Comparison of ENCODE assay signal across 20 cellular contexts in the genomic region with DNA sequence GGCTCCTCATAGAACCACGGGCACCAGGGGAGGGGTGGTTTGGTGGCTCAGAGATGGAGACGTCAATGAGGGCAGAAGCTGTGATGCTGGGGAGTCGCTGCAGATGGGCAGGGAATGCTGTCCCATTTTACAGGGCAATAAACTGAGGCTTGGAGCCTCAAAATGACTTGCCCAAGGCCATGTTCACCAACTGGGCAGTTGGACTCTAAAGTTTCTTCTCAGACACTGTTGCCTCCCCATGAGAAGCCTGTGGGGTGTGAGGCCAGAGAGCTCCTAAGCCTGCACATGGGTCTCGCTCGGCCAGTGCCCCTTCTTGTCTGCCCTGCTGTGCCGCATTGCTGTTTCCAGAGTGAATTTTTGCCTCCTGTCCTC. TPM values are rescaled to one million over a fixed set of nuclear protein-coding genes. Genes with fewer than 3 reads are reported as not detected.
DNase-seq lines count a peak whose midpoint lies in the region; ATAC-seq and TF ChIP-seq lines count a peak whose summit lies in the region.
"Had no signal": no experiment of that assay in that cellular context is flagged by ENCODE, and none has a peak within 500 bp of the region (broad histone marks: within the 10 kb centered on the region; RNA-seq: fewer than 3 reads in every experiment).

No MANE protein-coding gene starts in this region.

- H3K4me2 ChIP-seq in mesenchymal stem cell (ENCODE audit: low read length, poor library complexity, severe bottlenecking): no peak overlapping the region

- H2BK12ac ChIP-seq in mesenchymal stem cell (ENCODE audit: low read length in 2 of 2): no peak overlapping the region

- H3K23ac ChIP-seq in mesenchymal stem cell (ENCODE audit: low read length in 2 of 2): no peak overlapping the region

- no peak overlapping the region for H2BK120ac ChIP-seq in mesenchymal stem cell (ENCODE audit: low read depth, low read length)

- POLR2A ChIA-PET in activated CD4-positive, alpha-beta T cell treated with anti-CD3 and anti-CD28 coated beads for 36 hours (lab: Charles Lee): interaction anchor here (1.2 kb wide), 1 partner anchor 10 kb away, joined by 4 read pairs; no protein-coding TSS in a partner anchor
- POLR2A ChIA-PET in activated CD4-positive, alpha-beta memory T cell treated with anti-CD3 and anti-CD28 coated beads for 36 hours (lab: Charles Lee): no interaction called here

- no peak overlapping the region for H2AK5ac ChIP-seq in mesenchymal stem cell (ENCODE audit: low read length, severe bottlenecking)

- H2AFZ ChIP-seq in mesenchymal stem cell (ENCODE audit: low read depth, low read length): no peak overlapping the region

- H3K4me3 ChIP-seq in neutrophil (ENCODE audit: low read depth in 1 of 2, low read length in 1 of 2): no peak overlapping the region
- no peak overlapping the region for H3K4me3 ChIP-seq in mesenchymal stem cell (ENCODE audit: insufficient read depth in 1 of 2, low read depth in 1 of 2, low read length in 2 of 2)
- H3K4me3 ChIP-seq: coronary artery, prostate gland had no signal

- H3K14ac ChIP-seq in mesenchymal stem cell (ENCODE audit: low read length in 2 of 2): no peak overlapping the region

- no peaks in the 10 kb centered on the region for H3K9me3 Mint-ChIP-seq in activated CD4-positive, alpha-beta T cell treated with anti-CD3 and anti-CD28 coated beads for 36 hours (ENCODE audit: low read depth)
- H3K9me3 Mint-ChIP-seq in activated CD4-positive, alpha-beta memory T cell treated with anti-CD3 and anti-CD28 coated beads for 36 hours: no peaks in the 10 kb centered on the region
- H3K9me3 Mint-ChIP-seq: activated naive CD4-positive, alpha-beta T cell treated with anti-CD3 and anti-CD28 coated beads, Interleukin-2, amount 10 ng/mL, durations not matched to agents 7 days and 5 days had no signal

- H3K4me1 Mint-ChIP-seq in activated CD4-positive, alpha-beta T cell treated with anti-CD3 and anti-CD28 coated beads for 36 hours: peaks cover 77% of the 10 kb centered on the region
- peaks cover 79% of the 10 kb centered on the region for H3K4me1 Mint-ChIP-seq in activated CD4-positive, alpha-beta memory T cell treated with anti-CD3 and anti-CD28 coated beads for 36 hours (ENCODE audit: low read depth)

- no peak overlapping the region for H2BK15ac ChIP-seq in mesenchymal stem cell (ENCODE audit: low read depth, poor library complexity, severe bottlenecking)

- intact Hi-C loops in activated CD4-positive, alpha-beta T cell treated with anti-CD3 and anti-CD28 coated beads for 36 hours (cut with DNase I, micrococcal nuclease): no loop called here
- intact Hi-C loops in activated CD4-positive, alpha-beta memory T cell treated with anti-CD3 and anti-CD28 coated beads for 36 hours (cut with micrococcal nuclease): no loop called here

- H3K36me3 ChIP-seq in neutrophil (peaks cover 48% of the 10 kb centered on the region), mesenchymal stem cell (ENCODE audit: control insufficient read depth in 1 of 2, insufficient read depth in 2 of 2, low read depth in 1 of 2, low read length in 2 of 2) (peaks cover 0 to 18% of the 10 kb centered on the region in 2 experiments)
- H3K36me3 ChIP-seq: prostate gland had no signal

- H3K27me3 Mint-ChIP-seq in activated CD4-positive, alpha-beta T cell treated with anti-CD3 and anti-CD28 coated beads for 36 hours: no peaks in the 10 kb centered on the region
- H3K27me3 Mint-ChIP-seq in activated CD4-positive, alpha-beta memory T cell treated with anti-CD3 and anti-CD28 coated beads for 36 hours: no peaks in the 10 kb centered on the region
- H3K27me3 Mint-ChIP-seq: activated naive CD4-positive, alpha-beta T cell treated with anti-CD3 and anti-CD28 coated beads, Interleukin-2, amount 10 ng/mL, durations not matched to agents 7 days and 5 days had no signal

- no peaks in the 10 kb centered on the region for H3K79me1 ChIP-seq in mesenchymal stem cell (replicated peaks; ENCODE audit: low read length, poor library complexity, severe bottlenecking)

- no peak for TF ChIP-seq CTCF in neutrophil (IDR thresholded peaks at IDR 0.05)

- H3K4me3 Mint-ChIP-seq in activated CD4-positive, alpha-beta T cell treated with anti-CD3 and anti-CD28 coated beads for 36 hours: no peak overlapping the region
- no peak overlapping the region for H3K4me3 Mint-ChIP-seq in activated CD4-positive, alpha-beta memory T cell treated with anti-CD3 and anti-CD28 coated beads for 36 hours
- H3K4me3 Mint-ChIP-seq: activated naive CD4-positive, alpha-beta T cell treated with anti-CD3 and anti-CD28 coated beads, Interleukin-2, amount 10 ng/mL, durations not matched to agents 7 days and 5 days had no signal

- CTCF ChIA-PET in activated CD4-positive, alpha-beta T cell treated with anti-CD3 and anti-CD28 coated beads for 36 hours (lab: Charles Lee): interaction anchor here (0.7 kb wide), 1 partner anchor 195 kb away, joined by 3 read pairs; no protein-coding TSS in a partner anchor
- CTCF ChIA-PET in activated CD4-positive, alpha-beta memory T cell treated with anti-CD3 and anti-CD28 coated beads for 36 hours (lab: Charles Lee): interaction anchor here (0.7 kb wide), 1 partner anchor 118 kb away, joined by 3 read pairs; no protein-coding TSS in a partner anchor

- H3K27me3 ChIP-seq in neutrophil: no peaks in the 10 kb centered on the region
- no peaks in the 10 kb centered on the region for H3K27me3 ChIP-seq in mesenchymal stem cell (ENCODE audit: control insufficient read depth in 1 of 2, insufficient read depth in 1 of 2, low read length in 2 of 2)

- no peak overlapping the region for H3K9ac ChIP-seq in mesenchymal stem cell (ENCODE audit: low read length)

- 95% methylated on average over 6 of the region's 6 CpGs for whole genome bisulfite sequencing in mesenchymal stem cell

- peak overlapping the region; percentile 66 for H3K27ac Mint-ChIP-seq in activated CD4-positive, alpha-beta T cell treated with anti-CD3 and anti-CD28 coated beads for 36 hours
- peak overlapping the region; percentile 43 for H3K27ac Mint-ChIP-seq in activated CD4-positive, alpha-beta memory T cell treated with anti-CD3 and anti-CD28 coated beads for 36 hours

- no peaks in the 10 kb centered on the region for H3K36me3 Mint-ChIP-seq in activated CD4-positive, alpha-beta T cell treated with anti-CD3 and anti-CD28 coated beads for 36 hours (ENCODE audit: low read depth)
- H3K36me3 Mint-ChIP-seq in activated CD4-positive, alpha-beta memory T cell treated with anti-CD3 and anti-CD28 coated beads for 36 hours: no peaks in the 10 kb centered on the region

- H3K18ac ChIP-seq in mesenchymal stem cell (ENCODE audit: low read depth in 1 of 2, low read length in 2 of 2): no peak overlapping the region

- ATAC-seq in activated CD4-positive, alpha-beta T cell treated with anti-CD3 and anti-CD28 coated beads for 36 hours: no peak
- ATAC-seq: left colon, Right ventricle myocardium inferior had no signal

- H3K9me3 ChIP-seq in neutrophil (no peaks in the 10 kb centered on the region), mesenchymal stem cell (ENCODE audit: control insufficient read depth, low read length) (no peaks in the 10 kb centered on the region)
- H3K9me3 ChIP-seq: prostate gland had no signal

- H3K27ac ChIP-seq in cingulate gyrus (ENCODE audit: low read depth, low read length) (peak overlapping the region; percentile 97), neutrophil (peak overlapping the region; percentile 87), mesenchymal stem cell (ENCODE audit: low read length, poor library complexity, severe bottlenecking) (no peak overlapping the region)
- H3K27ac ChIP-seq: 22Rv1, prostate gland had no signal

- H2BK5ac ChIP-seq in mesenchymal stem cell (ENCODE audit: low read depth, low read length, poor library complexity, severe bottlenecking): no peak overlapping the region

- H3K4me1 ChIP-seq in neutrophil (ENCODE audit: control insufficient read depth in 1 of 2, insufficient read depth in 1 of 2, low read depth in 1 of 2, low read length in 1 of 2): peaks cover 44 to 59% of the 10 kb centered on the region in 2 experiments
- no peaks in the 10 kb centered on the region for H3K4me1 ChIP-seq in mesenchymal stem cell (ENCODE audit: control insufficient read depth, insufficient read depth, low read depth, low read length)
- H3K4me1 ChIP-seq: prostate gland had no signal

- no peak for DNase-seq in activated CD4-positive, alpha-beta T cell treated with anti-CD3 and anti-CD28 coated beads for 36 hours
- no peak for DNase-seq in activated CD4-positive, alpha-beta T cell treated with anti-CD3 and anti-CD28 coated beads, Interleukin-2, amount 50 U/mL, for 1 hour
- DNase-seq in activated CD4-positive, alpha-beta memory T cell treated with anti-CD3 and anti-CD28 coated beads for 36 hours: no peak
- DNase-seq in SHP77 (lab: John Stamatoyannopoulos, UW) (no peak), HT-29 (ENCODE audit: low spot score) (no peak), mesenchymal stem cell (no peak)
- DNase-seq: activated naive CD4-positive, alpha-beta T cell treated with anti-CD3 and anti-CD28 coated beads, Interleukin-2, amount 10 ng/mL, durations not matched to agents 7 days and 5 days; KBM-7; left colon; NCI-H187 treated with DMSO at 0.1 percent for 48 hours; NCI-H226; NCI-H774; OCI-M1; stimulated activated naive CD4-positive, alpha-beta T cell treated with Interleukin-2 at 50 U/mL for 16 hours had no signal

- no peak overlapping the region for H4K91ac ChIP-seq in mesenchymal stem cell (ENCODE audit: low read length)

- H3K4ac ChIP-seq in mesenchymal stem cell (ENCODE audit: low read depth in 1 of 2, low read length in 2 of 2): no peak overlapping the region

- no peak overlapping the region for H4K8ac ChIP-seq in mesenchymal stem cell (ENCODE audit: low read length)

RNA-seq across cellular contexts. Expression of gene CPNE2, which starts 38.6 kb away (rescaled TPM):
- 1 to 10 TPM; 4.9 to 7.3 TPM for total RNA-seq in activated CD4-positive, alpha-beta T cell treated with anti-CD3 and anti-CD28 coated beads for 36 hours
- total RNA-seq in activated CD4-positive, alpha-beta memory T cell treated with anti-CD3 and anti-CD28 coated beads for 36 hours: 1 to 10 TPM; 7.3 to 8.1 TPM
- total RNA-seq in HT-29 (2014; rRNA removed; shearing (Covaris generic)): 40.5 and 44.2 TPM in 2 replicates
- polyA plus RNA-seq in mesenchymal stem cell (2013, experiment 1 of 2): 37.6 TPM
- 39.4 TPM for polyA plus RNA-seq in mesenchymal stem cell (2013, experiment 2 of 2)

RNA-seq across cellular contexts. Expression of gene PSME3IP1, which starts 54.9 kb away (rescaled TPM):
- total RNA-seq in activated CD4-positive, alpha-beta T cell treated with anti-CD3 and anti-CD28 coated beads for 36 hours: 100 to 1,000 TPM; 111 to 156 TPM
- total RNA-seq in activated CD4-positive, alpha-beta memory T cell treated with anti-CD3 and anti-CD28 coated beads for 36 hours: 100 to 1,000 TPM; 101 to 102 TPM
- 41.7 and 54.5 TPM in 2 replicates for total RNA-seq in HT-29 (2014; rRNA removed; shearing (Covaris generic))
- polyA plus RNA-seq in mesenchymal stem cell (2013, experiment 1 of 2): 72.7 TPM
- polyA plus RNA-seq in mesenchymal stem cell (2013, experiment 2 of 2): 70.2 TPM

RNA-seq across cellular contexts. Expression of gene RSPRY1, which starts 55.2 kb away (rescaled TPM):
- total RNA-seq in activated CD4-positive, alpha-beta T cell treated with anti-CD3 and anti-CD28 coated beads for 36 hours: 10 to 100 TPM; 24.6 to 30.2 TPM
- total RNA-seq in activated CD4-positive, alpha-beta memory T cell treated with anti-CD3 and anti-CD28 coated beads for 36 hours: 10 to 100 TPM; 31.5 to 33.3 TPM
- 20.7 and 21.3 TPM in 2 replicates for total RNA-seq in HT-29 (2014; rRNA removed; shearing (Covaris generic))
- 55.6 TPM for polyA plus RNA-seq in mesenchymal stem cell (2013, experiment 1 of 2)
- 53.4 TPM for polyA plus RNA-seq in mesenchymal stem cell (2013, experiment 2 of 2)
